In the genomic region with DNA sequence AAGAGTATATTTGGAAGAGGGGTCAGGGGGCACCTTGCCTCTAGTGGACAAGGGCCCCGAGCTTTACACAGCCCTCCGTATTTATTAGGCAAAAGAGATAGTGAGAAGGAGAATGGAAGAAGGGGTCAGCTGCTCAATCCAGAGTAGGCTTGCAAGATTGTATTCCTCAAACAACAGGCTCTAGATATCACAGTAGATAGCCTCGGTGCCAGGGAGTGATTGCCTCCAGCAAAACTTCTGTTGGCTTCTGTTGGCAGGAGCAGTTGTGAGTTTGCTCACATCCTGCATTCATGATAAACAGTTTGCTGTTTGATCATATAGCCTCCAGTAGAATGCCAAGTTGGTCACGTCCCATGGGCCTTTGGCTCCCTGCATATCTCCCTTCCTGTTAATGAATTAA, we compare ENCODE assay signal across 1 cellular context. TPM values are rescaled to one million over a fixed set of nuclear protein-coding genes. Genes with fewer than 3 reads are reported as not detected.
"Had no signal": no experiment of that assay in that cellular context is flagged by ENCODE, and none has a peak within 500 bp of the region (broad histone marks: within the 10 kb centered on the region; RNA-seq: fewer than 3 reads in every experiment).

No MANE protein-coding gene starts in this region.

RNA-seq across cellular contexts. Expression of a gene that starts 46.1 kb away (rescaled TPM):
- total RNA-seq: mammary epithelial cell had no signal
